ENCODE assay signal across 24 cellular contexts in the genomic region with DNA sequence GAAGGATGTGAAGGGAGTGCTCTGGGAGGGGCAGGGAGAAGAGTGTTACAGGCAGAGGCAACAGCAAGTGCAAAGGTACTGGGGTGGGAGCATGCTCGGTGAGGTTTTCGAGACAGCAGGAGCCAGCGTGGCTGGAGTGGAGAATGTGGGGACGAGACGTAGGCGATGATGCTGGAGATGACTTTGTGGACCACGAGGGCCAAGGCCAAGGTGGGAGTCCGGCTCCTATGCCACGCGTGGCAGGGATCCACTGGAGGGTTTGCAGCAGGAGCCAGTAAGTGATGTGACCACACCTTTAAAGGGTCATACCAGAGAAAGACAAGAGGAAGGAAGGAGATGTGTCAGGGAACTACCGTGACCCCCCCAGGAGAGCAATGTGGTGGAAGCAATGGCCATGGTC. TPM values are rescaled to one million over a fixed set of nuclear protein-coding genes. Genes with fewer than 3 reads are reported as not detected.
DNase-seq lines count a peak whose midpoint lies in the region; ATAC-seq and TF ChIP-seq lines count a peak whose summit lies in the region.
"Had no signal": no experiment of that assay in that cellular context is flagged by ENCODE, and none has a peak within 500 bp of the region (broad histone marks: within the 10 kb centered on the region; RNA-seq: fewer than 3 reads in every experiment).

No MANE protein-coding gene starts in this region.

- H3K9ac ChIP-seq in BLaER1 (no peak overlapping the region), trophoblast cell (ENCODE audit: low read length) (no peak overlapping the region)

- H3F3A ChIP-seq in GM23338 (replicated peaks; ENCODE audit: low read depth): no peaks in the 10 kb centered on the region

- H2AK5ac ChIP-seq in trophoblast cell (ENCODE audit: low read length): no peak overlapping the region

- H3K9me2 ChIP-seq in GM23338 (ENCODE audit: insufficient read depth): no peaks in the 10 kb centered on the region

- H3K4ac ChIP-seq in trophoblast cell (ENCODE audit: low read depth, low read length): no peak overlapping the region

- H2BK5ac ChIP-seq in trophoblast cell (ENCODE audit: low read depth, low read length, poor library complexity): no peak overlapping the region

- H3K4me1 Mint-ChIP-seq in GM23338: peaks cover 21% of the 10 kb centered on the region
- H3K4me1 Mint-ChIP-seq: naive thymus-derived CD8-positive, alpha-beta T cell had no signal

- H4K12ac ChIP-seq in trophoblast cell (ENCODE audit: low read depth, low read length): no peak overlapping the region

- no peak overlapping the region for H4K8ac ChIP-seq in trophoblast cell (ENCODE audit: low read depth, low read length)

- peaks cover 16% of the 10 kb centered on the region for H3K9me3 Mint-ChIP-seq in GM23338
- H3K9me3 Mint-ChIP-seq: HFFc6 had no signal

- H3K9me3 ChIP-seq in BLaER1: peaks cover 8% of the 10 kb centered on the region
- no peaks in the 10 kb centered on the region for H3K9me3 ChIP-seq in trophoblast cell (ENCODE audit: insufficient read depth, low read depth, low read length)
- no peaks in the 10 kb centered on the region for H3K9me3 ChIP-seq in BE2C
- no peaks in the 10 kb centered on the region for H3K9me3 ChIP-seq in lower lobe of right lung
- H3K9me3 ChIP-seq: colonic mucosa had no signal

- H3K4me1 ChIP-seq in BLaER1 (peaks cover 11% of the 10 kb centered on the region), GM23338 (ENCODE audit: insufficient read depth) (peaks cover 13% of the 10 kb centered on the region), trophoblast cell (ENCODE audit: control insufficient read depth in 1 of 2, insufficient read depth in 2 of 2, low read length in 2 of 2) (peaks cover 11% of the 10 kb centered on the region in 2 experiments), BE2C (no peaks in the 10 kb centered on the region), lower lobe of right lung (peaks cover 16% of the 10 kb centered on the region)
- H3K4me1 ChIP-seq: colonic mucosa had no signal

- H3K18ac ChIP-seq in trophoblast cell (ENCODE audit: low read length): no peak overlapping the region

- intact Hi-C loops in lower lobe of right lung (cut with DNase I): no loop called here

- H3K27ac ChIP-seq in BLaER1 (no peak overlapping the region), GM23338 (ENCODE audit: low read depth) (no peak overlapping the region), trophoblast cell (ENCODE audit: low read depth, low read length) (no peak overlapping the region), lower lobe of right lung (no peak overlapping the region)
- H3K27ac ChIP-seq: colonic mucosa had no signal

- H3K36me3 ChIP-seq in BLaER1 (no peaks in the 10 kb centered on the region), GM23338 (ENCODE audit: insufficient read depth) (no peaks in the 10 kb centered on the region; the same call in 1 of the 2 replicates), trophoblast cell (ENCODE audit: control insufficient read depth in 1 of 2, insufficient read depth in 2 of 2, low read length in 2 of 2) (peaks cover 0 to 2% of the 10 kb centered on the region in 2 experiments), BE2C (no peaks in the 10 kb centered on the region), lower lobe of right lung (no peaks in the 10 kb centered on the region)
- H3K36me3 ChIP-seq: colonic mucosa had no signal

- H3K36me3 Mint-ChIP-seq in GM23338 (ENCODE audit: low read depth): peaks cover 39% of the 10 kb centered on the region

- H2BK12ac ChIP-seq in trophoblast cell (ENCODE audit: low read length): no peak overlapping the region

- no peak overlapping the region for H3K23ac ChIP-seq in trophoblast cell (ENCODE audit: low read length)

- peaks cover 2% of the 10 kb centered on the region for H3K79me1 ChIP-seq in trophoblast cell (ENCODE audit: low read length)

- WGBS in trophoblast cell (ENCODE audit: extremely low coverage, insufficient coverage, insufficient read length): no CpG with 5 or more reads among the region's 11 CpGs

- peaks cover 8% of the 10 kb centered on the region for H3K27me3 Mint-ChIP-seq in GM23338 (ENCODE audit: insufficient read depth, low read depth, poor library complexity)

- H3K4me3 Mint-ChIP-seq in GM23338: no peak overlapping the region
- H3K4me3 Mint-ChIP-seq: HFFc6; naive thymus-derived CD8-positive, alpha-beta T cell had no signal

- DNase-seq in GM23338 (ENCODE audit: low spot score): no peak
- DNase-seq in ecto neural progenitor cell (ENCODE audit: low spot score): peak; percentile 33
- no peak for DNase-seq in trophoblast cell
- DNase-seq in COR-L47 (lab: John Stamatoyannopoulos, UW): no peak
- DNase-seq in T-helper 2 cell: no peak
- no peak for DNase-seq in BE2C
- no peak for DNase-seq in lower lobe of right lung
- DNase-seq: activated CD4-positive, alpha-beta T cell treated with anti-CD3 and anti-CD28 coated beads for 48 hours; activated naive CD4-positive, alpha-beta T cell; colonic mucosa; DND-41; HFFc6; hippocampal formation; KG1; kidney; mammary epithelial cell; naive thymus-derived CD8-positive, alpha-beta T cell; NCI-H1048; NCI-H2029; stimulated activated CD4-positive, alpha-beta T cell treated with anti-CD3 and anti-CD28 coated beads, Interleukin-4, amount 100 ng/mL, for 24 hours; substantia nigra had no signal

- peaks cover 32% of the 10 kb centered on the region for H3K79me2 ChIP-seq in GM23338 (replicated peaks; ENCODE audit: insufficient read depth)
- H3K79me2 ChIP-seq in trophoblast cell (ENCODE audit: control insufficient read depth, insufficient read depth, low read length, poor library complexity): no peaks in the 10 kb centered on the region

- H3K27ac Mint-ChIP-seq in GM23338: peak overlapping the region; percentile 24; the same call in 1 of the 2 replicates
- H3K27ac Mint-ChIP-seq: HFFc6 had no signal

- ATAC-seq in GM23338 (no peak), lower lobe of right lung (no peak)
- ATAC-seq: naive thymus-derived CD8-positive, alpha-beta T cell had no signal

- H3K27me3 ChIP-seq in BLaER1: no peaks in the 10 kb centered on the region
- H3K27me3 ChIP-seq in GM23338 (ENCODE audit: insufficient read depth): no peaks in the 10 kb centered on the region
- no peaks in the 10 kb centered on the region for H3K27me3 ChIP-seq in trophoblast cell (ENCODE audit: insufficient read depth, low read length)
- H3K27me3 ChIP-seq in BE2C: peaks cover 25% of the 10 kb centered on the region
- no peaks in the 10 kb centered on the region for H3K27me3 ChIP-seq in lower lobe of right lung (ENCODE audit: low read depth)
- H3K27me3 ChIP-seq: colonic mucosa had no signal

- H2BK120ac ChIP-seq in trophoblast cell (ENCODE audit: insufficient read depth, low read length, poor library complexity): no peak overlapping the region

- H4K91ac ChIP-seq in trophoblast cell (ENCODE audit: low read depth, low read length): peak overlapping the region; percentile 30

- H2AFZ ChIP-seq in GM23338: no peak overlapping the region
- no peak overlapping the region for H2AFZ ChIP-seq in trophoblast cell (ENCODE audit: insufficient read depth, low read length, poor library complexity)

- H4K20me1 ChIP-seq in BLaER1 (no peaks in the 10 kb centered on the region), GM23338 (replicated peaks; ENCODE audit: insufficient read depth) (no peaks in the 10 kb centered on the region; the same call in 1 of the 2 replicates)

- TF ChIP-seq CTCF in GM23338 (conservative IDR thresholded peaks at IDR 0.05; ENCODE audit: low read depth in 2 of 2): no peak
- TF ChIP-seq CTCF in BE2C (IDR thresholded peaks at IDR 0.05; ENCODE audit: low read depth, low read length): no peak
- no peak for TF ChIP-seq CTCF in lower lobe of right lung (IDR thresholded peaks at IDR 0.05)

- H3K14ac ChIP-seq in trophoblast cell (ENCODE audit: low read length): no peak overlapping the region

- peak overlapping the region; percentile 31; the same call in 1 of the 2 replicates for H3K4me2 ChIP-seq in BLaER1
- H3K4me2 ChIP-seq in GM23338: no peak overlapping the region
- no peak overlapping the region for H3K4me2 ChIP-seq in trophoblast cell (ENCODE audit: low read length)
- H3K4me2 ChIP-seq: smooth muscle cell had no signal

- H3K4me3 ChIP-seq in BLaER1 (no peak overlapping the region), GM23338 (no peak overlapping the region), trophoblast cell (ENCODE audit: low read depth, low read length) (no peak overlapping the region), BE2C (ENCODE audit: low read depth, low read length) (no peak overlapping the region), lower lobe of right lung (no peak overlapping the region)
- H3K4me3 ChIP-seq: colonic mucosa, smooth muscle cell had no signal

TF ChIP-seq in GM23338, 12 proteins besides CTCF, POLR2A, EP300 and RAD21 (continues in another document):
- TF ChIP-seq POLR2AphosphoS5 (IDR thresholded peaks at IDR 0.05; ENCODE audit: low read depth) (no peak), JUNB (IDR thresholded peaks at IDR 0.05; ENCODE audit: unreplicated experiment) (no peak), ZNF114 (CRISPR knock-in tag; IDR thresholded peaks at IDR 0.05) (no peak)
- TF ChIP-seq, protein P1, sequence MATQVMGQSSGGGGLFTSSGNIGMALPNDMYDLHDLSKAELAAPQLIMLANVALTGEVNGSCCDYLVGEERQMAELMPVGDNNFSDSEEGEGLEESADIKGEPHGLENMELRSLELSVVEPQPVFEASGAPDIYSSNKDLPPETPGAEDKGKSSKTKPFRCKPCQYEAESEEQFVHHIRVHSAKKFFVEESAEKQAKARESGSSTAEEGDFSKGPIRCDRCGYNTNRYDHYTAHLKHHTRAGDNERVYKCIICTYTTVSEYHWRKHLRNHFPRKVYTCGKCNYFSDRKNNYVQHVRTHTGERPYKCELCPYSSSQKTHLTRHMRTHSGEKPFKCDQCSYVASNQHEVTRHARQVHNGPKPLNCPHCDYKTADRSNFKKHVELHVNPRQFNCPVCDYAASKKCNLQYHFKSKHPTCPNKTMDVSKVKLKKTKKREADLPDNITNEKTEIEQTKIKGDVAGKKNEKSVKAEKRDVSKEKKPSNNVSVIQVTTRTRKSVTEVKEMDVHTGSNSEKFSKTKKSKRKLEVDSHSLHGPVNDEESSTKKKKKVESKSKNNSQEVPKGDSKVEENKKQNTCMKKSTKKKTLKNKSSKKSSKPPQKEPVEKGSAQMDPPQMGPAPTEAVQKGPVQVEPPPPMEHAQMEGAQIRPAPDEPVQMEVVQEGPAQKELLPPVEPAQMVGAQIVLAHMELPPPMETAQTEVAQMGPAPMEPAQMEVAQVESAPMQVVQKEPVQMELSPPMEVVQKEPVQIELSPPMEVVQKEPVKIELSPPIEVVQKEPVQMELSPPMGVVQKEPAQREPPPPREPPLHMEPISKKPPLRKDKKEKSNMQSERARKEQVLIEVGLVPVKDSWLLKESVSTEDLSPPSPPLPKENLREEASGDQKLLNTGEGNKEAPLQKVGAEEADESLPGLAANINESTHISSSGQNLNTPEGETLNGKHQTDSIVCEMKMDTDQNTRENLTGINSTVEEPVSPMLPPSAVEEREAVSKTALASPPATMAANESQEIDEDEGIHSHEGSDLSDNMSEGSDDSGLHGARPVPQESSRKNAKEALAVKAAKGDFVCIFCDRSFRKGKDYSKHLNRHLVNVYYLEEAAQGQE (IDR thresholded peaks at IDR 0.05; ENCODE audit: unreplicated experiment): no peak

RNA-seq across cellular contexts. Expression of a gene that starts 7.3 kb away (rescaled TPM):
- 28.7 and 29.0 TPM in 2 replicates for total RNA-seq in GM23338 (2014; rRNA removed; shearing (Covaris generic))
- polyA plus RNA-seq in GM23338 (2016; fragmentation: Nextera tagmentation; extraction: Ambion mirVana): 6.6 and 7.5 TPM in 2 replicates
- 11.2 and 11.8 TPM in 2 replicates for polyA plus RNA-seq in trophoblast cell (2013)
- not detected for polyA plus RNA-seq in BE2C (2012; ENCODE audit: insufficient read depth, insufficient read length, low read depth)
- 41.2 TPM for total RNA-seq in lower lobe of right lung
- total RNA-seq: naive thymus-derived CD8-positive, alpha-beta T cell; NCI-H460 had no signal
- polyA plus RNA-seq: mammary epithelial cell; naive thymus-derived CD8-positive, alpha-beta T cell had no signal
